In genomic region chr4:2651546-2651945, GRCh38 we compare ENCODE assay signal across 18 cellular contexts.
DNase-seq lines count a peak whose midpoint lies in the region; ATAC-seq, FAIRE-seq and TF ChIP-seq lines count a peak whose summit lies in the region.
"Had no signal": no experiment of that assay in that cellular context is flagged by ENCODE, and none has a peak within 500 bp of the region (broad histone marks: within the 10 kb centered on the region; RNA-seq: fewer than 3 reads in every experiment).

No MANE protein-coding gene starts in this region.

- peaks cover 31% of the 10 kb centered on the region for H3K36me3 ChIP-seq in CD4-positive, alpha-beta memory T cell (ENCODE audit: insufficient read depth, low read length)
- H3K36me3 ChIP-seq in astrocyte (ENCODE audit: insufficient read depth, low read length) (peaks cover 17% of the 10 kb centered on the region), neural progenitor cell (peaks cover 3% of the 10 kb centered on the region), tibial artery (peaks cover 36 to 70% (median 65%) of the 10 kb centered on the region in 3 donors), esophagus squamous epithelium (peaks cover 12 to 92% (median 27%) of the 10 kb centered on the region in 3 donors)

- H3K27me3 ChIP-seq in CD4-positive, alpha-beta memory T cell (ENCODE audit: insufficient read depth, low read length) = no peaks in the 10 kb centered on the region
- H3K27me3 ChIP-seq in astrocyte (ENCODE audit: insufficient read depth, low read length) (no peaks in the 10 kb centered on the region), neural progenitor cell (no peaks in the 10 kb centered on the region), tibial artery (no peaks in the 10 kb centered on the region), esophagus squamous epithelium (no peaks in the 10 kb centered on the region)
- H3K27me3 ChIP-seq: thyroid gland had no signal

- intact Hi-C loops in activated CD4-positive, alpha-beta T cell treated with anti-CD3 and anti-CD28 coated beads for 36 hours (cut with DNase I, micrococcal nuclease) = no loop called here
- intact Hi-C loops in CD4-positive, alpha-beta memory T cell (cut with micrococcal nuclease) = no loop called here
- intact Hi-C loops in tibial artery (cut with DNase I; ENCODE audit: low total_unique reads) (no loop called here), esophagus squamous epithelium (cut with DNase I) (no loop called here)

- peak overlapping the region; percentile 2 for H3K27ac Mint-ChIP-seq in activated CD4-positive, alpha-beta T cell treated with anti-CD3 and anti-CD28 coated beads for 36 hours
- peak overlapping the region in 6 of 7 donors; percentile 6 to 58 (median 20) for H3K27ac Mint-ChIP-seq in CD4-positive, alpha-beta memory T cell
- peak overlapping the region; percentile 45 for H3K27ac Mint-ChIP-seq in astrocyte (ENCODE audit: unreplicated experiment)
- H3K27ac Mint-ChIP-seq in neural progenitor cell = peak overlapping the region; percentile 8

- no peak for ATAC-seq in activated CD4-positive, alpha-beta T cell treated with anti-CD3 and anti-CD28 coated beads for 36 hours
- ATAC-seq in HG03196 (IDR thresholded peaks at IDR 0.05; ENCODE audit: unreplicated experiment) = no peak

- TF ChIP-seq CTCF in astrocyte (IDR thresholded peaks at IDR 0.05; ENCODE audit: insufficient read depth, low read depth, low read length) (no peak), neural progenitor cell (IDR thresholded peaks at IDR 0.05) (no peak), tibial artery (IDR thresholded peaks at IDR 0.05) (no peak), esophagus squamous epithelium (IDR thresholded peaks at IDR 0.05) (no peak)

- peaks cover 8% of the 10 kb centered on the region for H3K4me1 ChIP-seq in CD4-positive, alpha-beta memory T cell (ENCODE audit: insufficient read depth, low read length)
- no peaks in the 10 kb centered on the region for H3K4me1 ChIP-seq in astrocyte (ENCODE audit: insufficient read depth, low read length)
- H3K4me1 ChIP-seq in neural progenitor cell = no peaks in the 10 kb centered on the region
- H3K4me1 ChIP-seq in tibial artery = no peaks in the 10 kb centered on the region
- no peaks in the 10 kb centered on the region for H3K4me1 ChIP-seq in esophagus squamous epithelium
- H3K4me1 ChIP-seq: thyroid gland had no signal

- no peaks in the 10 kb centered on the region for H3K9me3 ChIP-seq in CD4-positive, alpha-beta memory T cell (ENCODE audit: control insufficient read depth in 1 of 2, low read length in 2 of 2)
- H3K9me3 ChIP-seq in astrocyte (ENCODE audit: insufficient read depth, low read depth, low read length) = no peaks in the 10 kb centered on the region
- H3K9me3 ChIP-seq in neural progenitor cell (ENCODE audit: low read depth) = no peaks in the 10 kb centered on the region
- no peaks in the 10 kb centered on the region for H3K9me3 ChIP-seq in tibial artery
- no peaks in the 10 kb centered on the region for H3K9me3 ChIP-seq in esophagus squamous epithelium
- H3K9me3 ChIP-seq: thyroid gland had no signal

- DNase-seq in activated CD4-positive, alpha-beta T cell treated with anti-CD3 and anti-CD28 coated beads for 36 hours = no peak
- DNase-seq in activated CD4-positive, alpha-beta T cell treated with anti-CD3 and anti-CD28 coated beads for 48 hours = no peak
- no peak for DNase-seq in CD4-positive, alpha-beta memory T cell
- no peak for DNase-seq in astrocyte (ENCODE audit: low read depth)
- no peak for DNase-seq in neural progenitor cell (ENCODE audit: low spot score)
- no peak for DNase-seq in tibial artery
- DNase-seq in esophagus squamous epithelium (lab: John Stamatoyannopoulos, UW) = no peak
- DNase-seq: DMS79 treated with DMSO at 0.1 percent for 48 hours; effector CD8-positive, alpha-beta T cell; IMR-90; NCI-H2107; NCI-H526 treated with DMSO at 0.1 percent for 48 hours; occipital lobe; stimulated activated CD4-positive, alpha-beta T cell treated with anti-CD3 and anti-CD28 coated beads, Interleukin-4, amount 100 ng/mL, for 1 hour; thyroid gland had no signal

- no peak overlapping the region for H3K9ac ChIP-seq in astrocyte (ENCODE audit: low read length)
- no peak overlapping the region for H3K9ac ChIP-seq in neural progenitor cell

- POLR2A ChIA-PET in activated CD4-positive, alpha-beta T cell treated with anti-CD3 and anti-CD28 coated beads for 36 hours (lab: Charles Lee) = no interaction called here
- POLR2A ChIA-PET in CD4-positive, alpha-beta memory T cell (lab: Charles Lee; ENCODE audit: partially characterized antibody) = no interaction called here

- no peak overlapping the region for H3K4me3 Mint-ChIP-seq in activated CD4-positive, alpha-beta T cell treated with anti-CD3 and anti-CD28 coated beads for 36 hours
- no peak overlapping the region for H3K4me3 Mint-ChIP-seq in CD4-positive, alpha-beta memory T cell
- H3K4me3 Mint-ChIP-seq in astrocyte (ENCODE audit: unreplicated experiment) (no peak overlapping the region), neural progenitor cell (no peak overlapping the region)
- H3K4me3 Mint-ChIP-seq: CD14-positive monocyte had no signal

- CTCF ChIA-PET in activated CD4-positive, alpha-beta T cell treated with anti-CD3 and anti-CD28 coated beads for 36 hours (lab: Charles Lee) = no interaction called here
- CTCF ChIA-PET in CD4-positive, alpha-beta memory T cell (lab: Charles Lee; ENCODE audit: partially characterized antibody) = no interaction called here

- no peaks in the 10 kb centered on the region for H3K9me3 Mint-ChIP-seq in activated CD4-positive, alpha-beta T cell treated with anti-CD3 and anti-CD28 coated beads for 36 hours (ENCODE audit: low read depth)
- no peaks in the 10 kb centered on the region for H3K9me3 Mint-ChIP-seq in CD4-positive, alpha-beta memory T cell
- H3K9me3 Mint-ChIP-seq in astrocyte (ENCODE audit: unreplicated experiment) (no peaks in the 10 kb centered on the region), neural progenitor cell (no peaks in the 10 kb centered on the region)

- H3K4me3 ChIP-seq in CD4-positive, alpha-beta memory T cell (ENCODE audit: low read length in 2 of 2) = no peak overlapping the region
- H3K4me3 ChIP-seq in astrocyte (ENCODE audit: insufficient read depth, low read depth, low read length) = no peak overlapping the region
- H3K4me3 ChIP-seq in neural progenitor cell = no peak overlapping the region
- H3K4me3 ChIP-seq in tibial artery = no peak overlapping the region
- no peak overlapping the region for H3K4me3 ChIP-seq in esophagus squamous epithelium
- H3K4me3 ChIP-seq: thyroid gland had no signal

- H3K4me2 ChIP-seq in astrocyte (ENCODE audit: low read length) = no peak overlapping the region
- no peak overlapping the region for H3K4me2 ChIP-seq in neural progenitor cell

- H3K4me1 Mint-ChIP-seq in activated CD4-positive, alpha-beta T cell treated with anti-CD3 and anti-CD28 coated beads for 36 hours = peaks cover 25% of the 10 kb centered on the region
- H3K4me1 Mint-ChIP-seq in CD4-positive, alpha-beta memory T cell = peaks cover 12 to 19% (median 15%) of the 10 kb centered on the region in 4 donors
- peaks cover 2% of the 10 kb centered on the region for H3K4me1 Mint-ChIP-seq in astrocyte (ENCODE audit: low read depth, unreplicated experiment)
- peaks cover 4% of the 10 kb centered on the region for H3K4me1 Mint-ChIP-seq in neural progenitor cell
- H3K4me1 Mint-ChIP-seq: CD14-positive monocyte had no signal

- H3F3A ChIP-seq in neural progenitor cell (ENCODE audit: low read depth) = no peaks in the 10 kb centered on the region

- no peak for FAIRE-seq in astrocyte (lab: Jason Lieb, UNC)
- FAIRE-seq: A204.1 had no signal

- H3K27me3 Mint-ChIP-seq in activated CD4-positive, alpha-beta T cell treated with anti-CD3 and anti-CD28 coated beads for 36 hours = no peaks in the 10 kb centered on the region
- no peaks in the 10 kb centered on the region for H3K27me3 Mint-ChIP-seq in CD4-positive, alpha-beta memory T cell
- H3K27me3 Mint-ChIP-seq in astrocyte (ENCODE audit: low read depth, unreplicated experiment) (no peaks in the 10 kb centered on the region), neural progenitor cell (ENCODE audit: insufficient read depth, low read depth) (peaks cover 2% of the 10 kb centered on the region)

- H4K20me1 ChIP-seq in astrocyte (ENCODE audit: insufficient read depth, low read length) (peaks cover 23% of the 10 kb centered on the region), neural progenitor cell (ENCODE audit: low read depth) (peaks cover 5% of the 10 kb centered on the region)

- H3K36me3 Mint-ChIP-seq in activated CD4-positive, alpha-beta T cell treated with anti-CD3 and anti-CD28 coated beads for 36 hours (ENCODE audit: low read depth) = peaks cover 31% of the 10 kb centered on the region
- peaks cover 24 to 52% of the 10 kb centered on the region in 2 donors for H3K36me3 Mint-ChIP-seq in CD4-positive, alpha-beta memory T cell
- H3K36me3 Mint-ChIP-seq in astrocyte (ENCODE audit: low read depth, unreplicated experiment) (peaks cover 24% of the 10 kb centered on the region), neural progenitor cell (peaks cover 46% of the 10 kb centered on the region)

- no peak for TF ChIP-seq POLR2A in esophagus squamous epithelium (IDR thresholded peaks at IDR 0.05)

- no peak overlapping the region for H2AFZ ChIP-seq in astrocyte (ENCODE audit: low read depth, low read length)
- H2AFZ ChIP-seq in neural progenitor cell (replicated peaks) = no peak overlapping the region

- 88 to 92% methylated on average over 10 of the region's 10 CpGs for WGBS in esophagus squamous epithelium, 2 donors

- no peak overlapping the region for H3K27ac ChIP-seq in CD4-positive, alpha-beta memory T cell (ENCODE audit: low read depth, low read length)
- H3K27ac ChIP-seq in astrocyte (ENCODE audit: low read depth, low read length) (no peak overlapping the region), neural progenitor cell (no peak overlapping the region), tibial artery (no peak overlapping the region), esophagus squamous epithelium (no peak overlapping the region)
- H3K27ac ChIP-seq: thyroid gland had no signal

- H3K79me2 ChIP-seq in astrocyte (ENCODE audit: insufficient read depth, low read length) = peaks cover 12% of the 10 kb centered on the region
- H3K79me2 ChIP-seq in neural progenitor cell (ENCODE audit: low read depth) = no peaks in the 10 kb centered on the region
